32 cellular contexts compared by ENCODE assay signal in the genomic region with DNA sequence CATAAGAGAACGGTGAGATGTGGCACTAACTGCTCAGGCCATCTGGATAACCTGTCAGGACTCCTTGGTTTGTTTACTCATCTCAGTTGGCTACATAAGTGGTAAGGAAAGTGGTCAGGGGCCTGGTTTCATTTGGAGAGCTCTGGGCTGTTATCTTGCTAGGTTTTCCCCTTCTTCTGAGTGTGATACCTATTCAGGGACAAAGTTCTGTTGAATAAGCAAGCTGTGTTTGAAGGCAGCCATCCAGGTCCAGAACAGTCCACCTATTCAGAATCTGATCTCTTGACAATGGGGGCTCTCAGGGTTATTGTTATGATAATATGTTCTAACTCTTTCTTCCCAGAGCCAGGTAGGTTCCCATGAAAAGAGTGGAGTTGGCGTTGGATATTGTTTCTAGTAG.
"Had no signal": no experiment of that assay in that cellular context is flagged by ENCODE, and none has a peak within 500 bp of the region (broad histone marks: within the 10 kb centered on the region; RNA-seq: fewer than 3 reads in every experiment).

No MANE protein-coding gene starts in this region.

- H3K27me3 Mint-ChIP-seq: activated CD4-positive, alpha-beta memory T cell treated with anti-CD3 and anti-CD28 coated beads for 36 hours; activated T-cell treated with anti-CD3 and anti-CD28 coated beads, Interleukin-2, amount 50 U/mL, for 24 hours; effector memory CD8-positive, alpha-beta T cell; stimulated activated memory B cell treated with anti-CD40 and anti-IgM and Interleukin-4, amounts not matched to agents 10 μg/mL and 1 μg/mL and 100 μg/mL, for 72 hours; stimulated activated naive CD8-positive, alpha-beta T cell treated with anti-CD3 and anti-CD28 coated beads, Interleukin-15, amount 100 ng/mL, for 72 hours; type B pancreatic cell had no signal

- H3K4me1 ChIP-seq: gastroesophageal sphincter, pancreas, prostate gland, sigmoid colon, uterus had no signal

- H3K27me3 ChIP-seq: brain microvascular endothelial cell, gastroesophageal sphincter, hepatocyte, pancreas, sigmoid colon, uterus had no signal

- H2AFZ ChIP-seq: hepatocyte had no signal

- H3K9me3 ChIP-seq: gastroesophageal sphincter, pancreas, prostate gland, sigmoid colon, uterus had no signal

- H3K79me2 ChIP-seq: hepatocyte had no signal

- H3K4me1 Mint-ChIP-seq: activated CD4-positive, alpha-beta T cell treated with anti-CD3 and anti-CD28 coated beads, Interleukin-2, amount 10 ng/mL, durations not matched to agents 24 days and 14 days; naive thymus-derived CD8-positive, alpha-beta T cell; neural crest cell; stimulated activated memory B cell treated with anti-CD40 and anti-IgM and Interleukin-4, amounts not matched to agents 10 μg/mL and 1 μg/mL and 100 μg/mL, for 72 hours; stimulated activated naive CD8-positive, alpha-beta T cell treated with anti-CD3 and anti-CD28 coated beads, Interleukin-15, amount 100 ng/mL, for 72 hours had no signal

- H3K4me3 ChIP-seq: coronary artery, gastroesophageal sphincter, hepatocyte, pancreas, prostate gland, sigmoid colon, uterus had no signal

- ATAC-seq: activated CD4-positive, CD25-positive, alpha-beta regulatory T cell treated with anti-CD3 and anti-CD28 coated beads, Interleukin-2, amount 50 U/mL, for 24 hours; effector memory CD8-positive, alpha-beta T cell; gastroesophageal sphincter; naive thymus-derived CD8-positive, alpha-beta T cell; pancreas; stimulated activated memory B cell treated with anti-CD40 and anti-IgM and Interleukin-4, amounts not matched to agents 10 μg/mL and 1 μg/mL and 100 μg/mL, for 72 hours; stimulated activated naive CD8-positive, alpha-beta T cell treated with anti-CD3 and anti-CD28 coated beads, Interleukin-15, amount 100 ng/mL, for 72 hours had no signal

- DNase-seq: activated CD4-positive, alpha-beta memory T cell treated with anti-CD3 and anti-CD28 coated beads for 36 hours; activated CD4-positive, alpha-beta T cell treated with anti-CD3 and anti-CD28 coated beads, Interleukin-2, amount 10 ng/mL, durations not matched to agents 24 days and 14 days; activated CD8-positive, alpha-beta memory T cell treated with anti-CD3 and anti-CD28 coated beads, Interleukin-2, amount 50 U/mL, for 48 hours; activated gamma-delta T cell treated with Interleukin-2 at 50 U/mL for 16 hours; activated naive CD4-positive, alpha-beta T cell treated with anti-CD3 and anti-CD28 coated beads, Interleukin-2, amount 50 U/mL, for 16 hours; activated T-cell treated with anti-CD3 and anti-CD28 coated beads, Interleukin-2, amount 50 U/mL, for 24 hours; amniotic stem cell; brain microvascular endothelial cell; effector memory CD8-positive, alpha-beta T cell; mesenchymal stem cell; naive thymus-derived CD8-positive, alpha-beta T cell; nucleus accumbens; pancreas; retina; sigmoid colon; small intestine; stimulated activated CD4-positive, alpha-beta T cell treated with anti-CD3 and anti-CD28 coated beads, Interleukin-4, amount 100 ng/mL, for 24 hours; stimulated activated CD8-positive, alpha-beta memory T cell treated with anti-CD3 and anti-CD28 coated beads, Interleukin-4, amount 100 ng/mL, for 48 hours; stimulated activated naive CD8-positive, alpha-beta T cell treated with anti-CD3 and anti-CD28 coated beads, Interleukin-15, amount 100 ng/mL, for 72 hours; substantia nigra; uterus had no signal

- H3K4me2 ChIP-seq: hepatocyte had no signal

- FAIRE-seq: astrocyte, endothelial cell of umbilical vein, pancreas, small intestine had no signal

- H3K9me3 Mint-ChIP-seq: activated CD4-positive, alpha-beta memory T cell treated with anti-CD3 and anti-CD28 coated beads for 36 hours; activated CD4-positive, alpha-beta T cell treated with anti-CD3 and anti-CD28 coated beads, Interleukin-2, amount 10 ng/mL, durations not matched to agents 24 days and 14 days; activated T-cell treated with anti-CD3 and anti-CD28 coated beads, Interleukin-2, amount 50 U/mL, for 24 hours; naive thymus-derived CD8-positive, alpha-beta T cell; stimulated activated memory B cell treated with anti-CD40 and anti-IgM and Interleukin-4, amounts not matched to agents 10 μg/mL and 1 μg/mL and 100 μg/mL, for 72 hours; stimulated activated naive CD8-positive, alpha-beta T cell treated with anti-CD3 and anti-CD28 coated beads, Interleukin-15, amount 100 ng/mL, for 72 hours; type B pancreatic cell had no signal

- H3K4me3 Mint-ChIP-seq: activated CD4-positive, alpha-beta memory T cell treated with anti-CD3 and anti-CD28 coated beads for 36 hours; activated CD4-positive, alpha-beta T cell treated with anti-CD3 and anti-CD28 coated beads, Interleukin-2, amount 10 ng/mL, durations not matched to agents 24 days and 14 days; activated T-cell treated with anti-CD3 and anti-CD28 coated beads, Interleukin-2, amount 50 U/mL, for 24 hours; effector memory CD8-positive, alpha-beta T cell; naive thymus-derived CD8-positive, alpha-beta T cell; neural crest cell; stimulated activated memory B cell treated with anti-CD40 and anti-IgM and Interleukin-4, amounts not matched to agents 10 μg/mL and 1 μg/mL and 100 μg/mL, for 72 hours; stimulated activated naive CD8-positive, alpha-beta T cell treated with anti-CD3 and anti-CD28 coated beads, Interleukin-15, amount 100 ng/mL, for 72 hours; type B pancreatic cell had no signal

- H3K27ac Mint-ChIP-seq: activated CD4-positive, alpha-beta memory T cell treated with anti-CD3 and anti-CD28 coated beads for 36 hours; activated CD4-positive, alpha-beta T cell treated with anti-CD3 and anti-CD28 coated beads, Interleukin-2, amount 10 ng/mL, durations not matched to agents 24 days and 14 days; activated T-cell treated with anti-CD3 and anti-CD28 coated beads, Interleukin-2, amount 50 U/mL, for 24 hours; effector memory CD8-positive, alpha-beta T cell; naive thymus-derived CD8-positive, alpha-beta T cell; stimulated activated memory B cell treated with anti-CD40 and anti-IgM and Interleukin-4, amounts not matched to agents 10 μg/mL and 1 μg/mL and 100 μg/mL, for 72 hours; type B pancreatic cell had no signal

- H3K36me3 Mint-ChIP-seq: activated CD4-positive, alpha-beta memory T cell treated with anti-CD3 and anti-CD28 coated beads for 36 hours; naive thymus-derived CD8-positive, alpha-beta T cell; stimulated activated memory B cell treated with anti-CD40 and anti-IgM and Interleukin-4, amounts not matched to agents 10 μg/mL and 1 μg/mL and 100 μg/mL, for 72 hours; type B pancreatic cell had no signal

- H3K27ac ChIP-seq: brain microvascular endothelial cell, coronary artery, gastroesophageal sphincter, hepatocyte, pancreas, prostate gland, sigmoid colon, uterus, VCaP had no signal

- H3K36me3 ChIP-seq: brain microvascular endothelial cell, gastroesophageal sphincter, pancreas, prostate gland, sigmoid colon, uterus had no signal
